In the genomic region with DNA sequence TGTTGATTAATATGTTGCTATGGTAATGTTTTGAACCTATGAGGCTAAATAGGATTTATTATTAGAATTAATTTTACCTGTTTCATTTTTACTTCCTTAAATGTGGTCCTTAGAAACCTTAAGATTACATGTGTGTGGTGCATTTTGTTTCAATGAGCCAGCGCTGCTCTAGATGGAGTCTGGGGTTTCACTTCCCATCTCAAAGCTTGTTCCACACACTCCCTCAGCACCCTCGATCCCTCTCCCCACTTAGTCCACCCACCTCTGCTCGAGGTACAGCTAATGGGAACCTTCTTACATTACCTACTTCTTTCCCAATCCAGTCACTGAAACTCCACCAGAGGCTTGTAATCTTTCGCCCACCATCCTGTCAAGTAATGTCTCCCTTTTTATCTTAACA, we compare ENCODE assay signal across 15 cellular contexts.
DNase-seq lines count a peak whose midpoint lies in the region; ATAC-seq and TF ChIP-seq lines count a peak whose summit lies in the region.
"Had no signal": no experiment of that assay in that cellular context is flagged by ENCODE, and none has a peak within 500 bp of the region (broad histone marks: within the 10 kb centered on the region; RNA-seq: fewer than 3 reads in every experiment).

No MANE protein-coding gene starts in this region.

- no peaks in the 10 kb centered on the region for H3K4me1 ChIP-seq in endodermal cell (ENCODE audit: control insufficient read depth, insufficient read depth, low read length)
- H3K4me1 ChIP-seq: BLaER1, HAP-1, Peyer's patch, spleen had no signal

- no peak for TF ChIP-seq CTCF in endodermal cell (conservative IDR thresholded peaks at IDR 0.05)

- peaks cover 2% of the 10 kb centered on the region for H3K4me1 Mint-ChIP-seq in endodermal cell
- H3K4me1 Mint-ChIP-seq: activated CD4-positive, alpha-beta T cell treated with anti-CD3 and anti-CD28 coated beads, Interleukin-2, amount 10 ng/mL, durations not matched to agents 24 days and 14 days had no signal

- H3K36me3 Mint-ChIP-seq in endodermal cell (ENCODE audit: low read depth) = no peaks in the 10 kb centered on the region

- no peak overlapping the region for H3K4me3 Mint-ChIP-seq in endodermal cell
- H3K4me3 Mint-ChIP-seq: activated CD4-positive, alpha-beta T cell treated with anti-CD3 and anti-CD28 coated beads, Interleukin-2, amount 10 ng/mL, durations not matched to agents 24 days and 14 days had no signal

- no peak overlapping the region for H3K9ac ChIP-seq in endodermal cell (ENCODE audit: extremely low read depth, low read length, poor library complexity, severe bottlenecking)
- H3K9ac ChIP-seq: BLaER1 had no signal

- H3K27me3 ChIP-seq in endodermal cell (ENCODE audit: control insufficient read depth, insufficient read depth, low read length, poor library complexity, severe bottlenecking) = no peaks in the 10 kb centered on the region
- H3K27me3 ChIP-seq: BLaER1, Peyer's patch, spleen had no signal

- H3K9me3 ChIP-seq in endodermal cell (ENCODE audit: control insufficient read depth, low read length) = no peaks in the 10 kb centered on the region
- H3K9me3 ChIP-seq: HAP-1, Peyer's patch had no signal

- no peak overlapping the region for H3K27ac ChIP-seq in endodermal cell (ENCODE audit: low read depth, low read length)
- H3K27ac ChIP-seq: BLaER1, Peyer's patch, spleen had no signal

- H3K9me3 Mint-ChIP-seq in endodermal cell = no peaks in the 10 kb centered on the region
- H3K9me3 Mint-ChIP-seq: activated CD4-positive, alpha-beta T cell treated with anti-CD3 and anti-CD28 coated beads, Interleukin-2, amount 10 ng/mL, durations not matched to agents 24 days and 14 days had no signal

- no peaks in the 10 kb centered on the region for H3K27me3 Mint-ChIP-seq in endodermal cell (ENCODE audit: insufficient read depth)
- H3K27me3 Mint-ChIP-seq: activated CD4-positive, alpha-beta T cell treated with anti-CD3 and anti-CD28 coated beads, Interleukin-2, amount 10 ng/mL, durations not matched to agents 24 days and 14 days had no signal

- H3K4me3 ChIP-seq in endodermal cell (ENCODE audit: low read length) = no peak overlapping the region
- H3K4me3 ChIP-seq: BLaER1, HAP-1, Peyer's patch, spleen had no signal

- H3K27ac Mint-ChIP-seq in endodermal cell = no peak overlapping the region
- H3K27ac Mint-ChIP-seq: activated CD4-positive, alpha-beta T cell treated with anti-CD3 and anti-CD28 coated beads, Interleukin-2, amount 10 ng/mL, durations not matched to agents 24 days and 14 days had no signal

- ATAC-seq in GM19324 (IDR thresholded peaks at IDR 0.05; ENCODE audit: low FRiP score, unreplicated experiment) = peak; percentile 65
- peak; percentile 62 for ATAC-seq in HG02571 (IDR thresholded peaks at IDR 0.05; ENCODE audit: unreplicated experiment)
- ATAC-seq in HG03159 (IDR thresholded peaks at IDR 0.05; ENCODE audit: unreplicated experiment) = peak; percentile 93

- H3K36me3 ChIP-seq in endodermal cell (ENCODE audit: control insufficient read depth, insufficient read depth, low read length) = no peaks in the 10 kb centered on the region
- H3K36me3 ChIP-seq: BLaER1, HAP-1, Peyer's patch, spleen had no signal

- WGBS in endodermal cell (ENCODE audit: insufficient coverage in 1 of 2, insufficient read length in 1 of 2), 2 experiments = 85 to 89% methylated on average over 3 to 4 of the region's 4 CpGs

- DNase-seq in putamen (ENCODE audit: low spot score) (peak; percentile 72), HuH-7.5 (ENCODE audit: low spot score) (no peak), mucosa of gallbladder (ENCODE audit: low spot score) (no peak), endodermal cell (no peak)
- DNase-seq: activated CD4-positive, alpha-beta T cell treated with anti-CD3 and anti-CD28 coated beads, Interleukin-2, amount 10 ng/mL, durations not matched to agents 24 days and 14 days; DMS53; NCI-H1048; NCI-H226; Peyer's patch; spleen had no signal
